ENCODE assay signal across 2 cellular contexts in genomic region chr7:108130261-108130660, GRCh38.
TF ChIP-seq lines count a peak whose summit lies in the region.

LAMB4 (minus strand) TSS chr7:108130361; CDS start chr7:108123164, 7,197 bp downstream.

TF ChIP-seq in IMR-90, 13 proteins besides CTCF, POLR2A, EP300 and RAD21:
- TF ChIP-seq SMC3 (IDR thresholded peaks at IDR 0.05; ENCODE audit: low read depth, low read length) (no peak), RFX5 (IDR thresholded peaks at IDR 0.05; ENCODE audit: low read depth, low read length) (no peak), MAZ (IDR thresholded peaks at IDR 0.05; ENCODE audit: borderline replicate concordance, low read depth, low read length) (no peak), BHLHE40 (IDR thresholded peaks at IDR 0.05; ENCODE audit: low read depth, low read length) (no peak), MAFK (IDR thresholded peaks at IDR 0.05; ENCODE audit: low read depth, low read length) (no peak), FOS (IDR thresholded peaks at IDR 0.05; ENCODE audit: low read depth, low read length) (no peak), NFE2L2 (IDR thresholded peaks at IDR 0.05; ENCODE audit: low read depth, low read length) (no peak), CEBPB (IDR thresholded peaks at IDR 0.05; ENCODE audit: low read depth, low read length) (no peak), MXI1 (IDR thresholded peaks at IDR 0.05; ENCODE audit: borderline replicate concordance, low read depth, low read length) (no peak)

TF ChIP-seq in endothelial cell of umbilical vein, 7 proteins besides CTCF, POLR2A, EP300 and RAD21:
- TF ChIP-seq GATA2 (IDR thresholded peaks at IDR 0.05; ENCODE audit: insufficient read depth, insufficient read length, low read depth, low read length) (no peak), JUN (IDR thresholded peaks at IDR 0.05; ENCODE audit: borderline replicate concordance, insufficient read depth, insufficient read length, low read depth) (no peak), EZH2 (IDR thresholded peaks at IDR 0.05; ENCODE audit: borderline replicate concordance, low read depth, low read length, severe bottlenecking) (no peak), POLR2AphosphoS5 (IDR thresholded peaks at IDR 0.05; ENCODE audit: insufficient read depth, low read depth, low read length) (no peak), MAX (IDR thresholded peaks at IDR 0.05; ENCODE audit: insufficient read depth, insufficient read length) (no peak), FOS (IDR thresholded peaks at IDR 0.05; ENCODE audit: borderline replicate concordance, insufficient read depth, low read length) (no peak), MYC (IDR thresholded peaks at IDR 0.05; ENCODE audit: low read depth, low read length) (no peak)
